Comparison of ENCODE assay signal across 7 cellular contexts in genomic region chr2:108786008-108786353, GRCh38. TPM values are rescaled to one million over a fixed set of nuclear protein-coding genes. Genes with fewer than 3 reads are reported as not detected.
A peak's percentile ranks its signal among the peaks of the same experiment; 100 is the strongest.
DNase-seq lines count a peak whose midpoint lies in the region; ATAC-seq and TF ChIP-seq lines count a peak whose summit lies in the region.

No MANE protein-coding gene starts in this region.

- peaks cover 11% of the 10 kb centered on the region for H3K79me2 ChIP-seq in hepatocyte

- H3K36me3 Mint-ChIP-seq in stimulated activated memory B cell treated with anti-CD40 and anti-IgM and Interleukin-4, amounts not matched to agents 10 μg/mL and 1 μg/mL and 100 μg/mL, for 72 hours = peaks cover 21% of the 10 kb centered on the region

- DNase-seq in HFF-Myc (ENCODE audit: extremely low read depth, low read depth) = no peak
- DNase-seq in hepatocyte (ENCODE audit: low spot score) = no peak
- no peak for DNase-seq in NCI-H774 (lab: John Stamatoyannopoulos, UW)
- DNase-seq in NCI-H2196 (lab: John Stamatoyannopoulos, UW; ENCODE audit: unreplicated experiment) = no peak

- no peaks in the 10 kb centered on the region for H3K36me3 ChIP-seq in hepatocyte (replicated peaks; ENCODE audit: insufficient read depth, low read depth)

- H3K27me3 Mint-ChIP-seq in stimulated activated memory B cell treated with anti-CD40 and anti-IgM and Interleukin-4, amounts not matched to agents 10 μg/mL and 1 μg/mL and 100 μg/mL, for 72 hours = no peaks in the 10 kb centered on the region

- peaks cover 7% of the 10 kb centered on the region for H3K4me1 ChIP-seq in hepatocyte (ENCODE audit: insufficient read depth)

- H3K9me3 Mint-ChIP-seq in stimulated activated memory B cell treated with anti-CD40 and anti-IgM and Interleukin-4, amounts not matched to agents 10 μg/mL and 1 μg/mL and 100 μg/mL, for 72 hours = no peaks in the 10 kb centered on the region

- no peaks in the 10 kb centered on the region for H4K20me1 ChIP-seq in hepatocyte (ENCODE audit: insufficient read depth, poor library complexity, severe bottlenecking)

- ATAC-seq in stimulated activated memory B cell treated with anti-CD40 and anti-IgM and Interleukin-4, amounts not matched to agents 10 μg/mL and 1 μg/mL and 100 μg/mL, for 72 hours = no peak
- ATAC-seq in HG03442 (IDR thresholded peaks at IDR 0.05; ENCODE audit: unreplicated experiment) = no peak

- H3K9me2 ChIP-seq in hepatocyte (replicated peaks; ENCODE audit: insufficient read depth) = no peaks in the 10 kb centered on the region

- peak overlapping the region; percentile 91 for H3K27ac ChIP-seq in hepatocyte

- 0% methylated on average over 1 of the region's 1 CpG for WGBS in hepatocyte (ENCODE audit: low lambda C conversion rate, missing lambda C conversion rate)

- H2AFZ ChIP-seq in hepatocyte = peak overlapping the region; percentile 64

- H3K4me3 ChIP-seq in HFF-Myc (replicated peaks; ENCODE audit: low read depth, low read length) (peak overlapping the region; percentile 66), WI38 (ENCODE audit: low read depth, low read length) (peak overlapping the region; percentile 71), hepatocyte (peak overlapping the region; percentile 73)

- TF ChIP-seq CTCF in HFF-Myc (IDR thresholded peaks at IDR 0.05; ENCODE audit: low read depth, low read length, missing control alignments) (no peak), WI38 (IDR thresholded peaks at IDR 0.05; ENCODE audit: low read depth, low read length) (no peak), hepatocyte (IDR thresholded peaks at IDR 0.05; ENCODE audit: poor library complexity) (no peak)

- H3K4me2 ChIP-seq in hepatocyte = peak overlapping the region; percentile 89

- H3K27me3 ChIP-seq in hepatocyte = no peaks in the 10 kb centered on the region

- no peaks in the 10 kb centered on the region for H3K9me3 ChIP-seq in hepatocyte (ENCODE audit: low read depth)

- H3K4me3 Mint-ChIP-seq in stimulated activated memory B cell treated with anti-CD40 and anti-IgM and Interleukin-4, amounts not matched to agents 10 μg/mL and 1 μg/mL and 100 μg/mL, for 72 hours = peak overlapping the region; percentile 99

- H3K4me1 Mint-ChIP-seq in stimulated activated memory B cell treated with anti-CD40 and anti-IgM and Interleukin-4, amounts not matched to agents 10 μg/mL and 1 μg/mL and 100 μg/mL, for 72 hours = peaks cover 14% of the 10 kb centered on the region

- H3K27ac Mint-ChIP-seq in stimulated activated memory B cell treated with anti-CD40 and anti-IgM and Interleukin-4, amounts not matched to agents 10 μg/mL and 1 μg/mL and 100 μg/mL, for 72 hours = peak overlapping the region; percentile 82

RNA-seq across cellular contexts. Expression of gene CCDC138, which starts 0.6 kb away (rescaled TPM):
- total RNA-seq in hepatocyte = 6.6 and 8.6 TPM in 2 replicates
- 2.3 and 2.7 TPM in 2 replicates for polyA plus RNA-seq in hepatocyte
